In genomic region chr1:55827350-55827749, GRCh38 we compare ENCODE assay signal across 13 cellular contexts.
DNase-seq lines count a peak whose midpoint lies in the region; ATAC-seq, FAIRE-seq and TF ChIP-seq lines count a peak whose summit lies in the region.
"Had no signal": no experiment of that assay in that cellular context is flagged by ENCODE, and none has a peak within 500 bp of the region (broad histone marks: within the 10 kb centered on the region; RNA-seq: fewer than 3 reads in every experiment).

No MANE protein-coding gene starts in this region.

- H3K4me1 Mint-ChIP-seq in stimulated activated naive CD8-positive, alpha-beta T cell treated with anti-CD3 and anti-CD28 coated beads, Interleukin-15, amount 100 ng/mL, for 72 hours: no peaks in the 10 kb centered on the region
- H3K4me1 Mint-ChIP-seq in activated CD4-positive, alpha-beta memory T cell treated with anti-CD3 and anti-CD28 coated beads, Interleukin-2, amount 10 ng/mL, durations not matched to agents 7 days and 5 days: no peaks in the 10 kb centered on the region
- H3K4me1 Mint-ChIP-seq: activated naive CD4-positive, alpha-beta T cell treated with anti-CD3 and anti-CD28 coated beads, Interleukin-2, amount 10 ng/mL, durations not matched to agents 7 days and 5 days had no signal

- no CpG with 5 or more reads among the region's 4 CpGs for WGBS in IMR-90 (ENCODE audit: extremely low coverage in 2 of 2, insufficient read length in 1 of 2), 2 experiments

- peak overlapping the region; percentile 84 for H3K23ac ChIP-seq in IMR-90 (ENCODE audit: low read depth, low read length)

- peak overlapping the region; percentile 97 for H2BK5ac ChIP-seq in IMR-90 (ENCODE audit: low read depth, low read length, poor library complexity, severe bottlenecking)

- H3K9me3 ChIP-seq in IMR-90 (ENCODE audit: control insufficient read depth, insufficient read depth, low read length) (no peaks in the 10 kb centered on the region), endothelial cell of umbilical vein (replicated peaks; ENCODE audit: control insufficient read depth, insufficient read depth, low read length) (no peaks in the 10 kb centered on the region)
- H3K9me3 ChIP-seq: neutrophil had no signal

- H3K9me3 Mint-ChIP-seq in stimulated activated naive CD8-positive, alpha-beta T cell treated with anti-CD3 and anti-CD28 coated beads, Interleukin-15, amount 100 ng/mL, for 72 hours: no peaks in the 10 kb centered on the region
- no peaks in the 10 kb centered on the region for H3K9me3 Mint-ChIP-seq in activated CD4-positive, alpha-beta memory T cell treated with anti-CD3 and anti-CD28 coated beads, Interleukin-2, amount 10 ng/mL, durations not matched to agents 7 days and 5 days
- H3K9me3 Mint-ChIP-seq: activated naive CD4-positive, alpha-beta T cell treated with anti-CD3 and anti-CD28 coated beads, Interleukin-2, amount 10 ng/mL, durations not matched to agents 7 days and 5 days had no signal

- H2AFZ ChIP-seq in IMR-90 (replicated peaks; ENCODE audit: low read length, poor library complexity) (peak overlapping the region; percentile 33), endothelial cell of umbilical vein (ENCODE audit: low read depth, low read length) (no peak overlapping the region)

- H3K36me3 Mint-ChIP-seq in activated CD4-positive, alpha-beta memory T cell treated with anti-CD3 and anti-CD28 coated beads, Interleukin-2, amount 10 ng/mL, durations not matched to agents 7 days and 5 days (ENCODE audit: low read depth): no peaks in the 10 kb centered on the region
- H3K36me3 Mint-ChIP-seq: activated naive CD4-positive, alpha-beta T cell treated with anti-CD3 and anti-CD28 coated beads, Interleukin-2, amount 10 ng/mL, durations not matched to agents 7 days and 5 days had no signal

- H3K4me3 ChIP-seq in IMR-90 (ENCODE audit: insufficient read depth, low read depth, low read length) (no peak overlapping the region), endothelial cell of umbilical vein (replicated peaks in 1 of 3; ENCODE audit: insufficient read depth in 1 of 3, low read depth in 1 of 3, low read length in 3 of 3) (no peak overlapping the region)

- in situ Hi-C loops in IMR-90 (cut with MboI; ENCODE audit: low sequenced_read_pairs): no loop called here
- in situ Hi-C loops in ACHN (cut with HindIII; ENCODE audit: low pct_ligation_motif_present, low pct_unique_long_range_greater_than_20kb, low sequenced_read_pairs): no loop called here

- H2BK15ac ChIP-seq in IMR-90 (ENCODE audit: low read depth, low read length): peak overlapping the region; percentile 97

- H3K14ac ChIP-seq in IMR-90 (replicated peaks; ENCODE audit: low read depth, low read length): peak overlapping the region; percentile 97

- H4K20me1 ChIP-seq in IMR-90 (ENCODE audit: insufficient read depth, low read length) (no peaks in the 10 kb centered on the region), endothelial cell of umbilical vein (replicated peaks; ENCODE audit: control insufficient read depth, extremely low read depth, insufficient read depth, low read length) (no peaks in the 10 kb centered on the region)

- H3K4ac ChIP-seq in IMR-90 (ENCODE audit: low read depth, low read length): peak overlapping the region; percentile 97

- peak; percentile 15; the same call in 1 of the 2 replicates for TF ChIP-seq RAD21 in IMR-90 (IDR thresholded peaks at IDR 0.05; ENCODE audit: low read length)

- peak overlapping the region; percentile 97 for H2BK20ac ChIP-seq in IMR-90 (ENCODE audit: low read depth, low read length)

- H3K9ac ChIP-seq in IMR-90 (ENCODE audit: low read depth, low read length) (no peak overlapping the region), endothelial cell of umbilical vein (replicated peaks; ENCODE audit: extremely low read depth, insufficient read depth, low read length) (no peak overlapping the region)

- peaks cover 15% of the 10 kb centered on the region for H3K9me1 ChIP-seq in IMR-90 (ENCODE audit: insufficient read depth, low read length)
- no peaks in the 10 kb centered on the region for H3K9me1 ChIP-seq in endothelial cell of umbilical vein (replicated peaks; ENCODE audit: control insufficient read depth, extremely low read depth, insufficient read depth, low read length)

- ATAC-seq in IMR-90 (ENCODE audit: low read depth): peak; percentile 90
- ATAC-seq in stimulated activated naive CD8-positive, alpha-beta T cell treated with anti-CD3 and anti-CD28 coated beads, Interleukin-15, amount 100 ng/mL, for 72 hours: no peak

- intact Hi-C loops in IMR-90 (cut with micrococcal nuclease) (no loop called here), endothelial cell of umbilical vein (cut with micrococcal nuclease) (no loop called here)

- BruUV-seq in IMR-90 (replicated peaks; lab: Mats Ljungman, UMichigan) (no TSS peak), endothelial cell of umbilical vein (replicated peaks; lab: Mats Ljungman, UMichigan) (no TSS peak)

- H3K27ac ChIP-seq in IMR-90 (ENCODE audit: insufficient read depth, low read length) (peak overlapping the region; percentile 99; the same call in 1 of the 2 replicates), endothelial cell of umbilical vein (ENCODE audit: insufficient read depth, low read depth, low read length) (no peak overlapping the region)
- H3K27ac ChIP-seq: neutrophil had no signal

- H3K27me3 ChIP-seq in IMR-90 (ENCODE audit: control insufficient read depth, insufficient read depth, low read length) (no peaks in the 10 kb centered on the region), endothelial cell of umbilical vein (ENCODE audit: control insufficient read depth in 2 of 2, insufficient read depth in 2 of 2, low read length in 2 of 2) (no peaks in the 10 kb centered on the region)
- H3K27me3 ChIP-seq: neutrophil had no signal

- TF ChIP-seq POLR2A in IMR-90 (IDR thresholded peaks at IDR 0.05; ENCODE audit: low read depth, low read length) (no peak), endothelial cell of umbilical vein (IDR thresholded peaks at IDR 0.05; ENCODE audit: low read depth, low read length) (no peak)

- H3K79me2 ChIP-seq in endothelial cell of umbilical vein (ENCODE audit: control insufficient read depth, insufficient read depth, low read length): no peaks in the 10 kb centered on the region

- CTCF ChIA-PET in IMR-90 (lab: Yijun Ruan, JAX) (no interaction called here), endothelial cell of umbilical vein (lab: Charles Lee) (no interaction called here)
- CTCF ChIA-PET in activated CD4-positive, alpha-beta memory T cell treated with anti-CD3 and anti-CD28 coated beads, Interleukin-2, amount 10 ng/mL, durations not matched to agents 7 days and 5 days (lab: Charles Lee): no interaction called here

- H3K36me3 ChIP-seq in IMR-90 (ENCODE audit: control insufficient read depth, insufficient read depth, low read length) (no peaks in the 10 kb centered on the region), endothelial cell of umbilical vein (ENCODE audit: control insufficient read depth in 2 of 2, extremely low read depth in 1 of 2, insufficient read depth in 2 of 2, low read length in 2 of 2) (no peaks in the 10 kb centered on the region)
- H3K36me3 ChIP-seq: neutrophil had no signal

- no peak overlapping the region for H3K4me2 ChIP-seq in IMR-90 (ENCODE audit: low read depth, low read length)
- no peak overlapping the region for H3K4me2 ChIP-seq in endothelial cell of umbilical vein (ENCODE audit: insufficient read depth, low read length)

- H3K18ac ChIP-seq in IMR-90 (ENCODE audit: low read depth, low read length): peak overlapping the region; percentile 99

- H3K79me1 ChIP-seq in IMR-90 (ENCODE audit: low read depth in 1 of 2, low read length in 2 of 2): 0 out of 4 replicates have a peak, but pooled peaks cover 0 to 6% of the 10 kb centered on the region in 2 experiments

- H4K5ac ChIP-seq in IMR-90 (ENCODE audit: low read depth, low read length): peak overlapping the region; percentile 98

- peak overlapping the region; percentile 85 to 97 for H4K8ac ChIP-seq in IMR-90 (ENCODE audit: low read depth in 2 of 2, low read length in 2 of 2)

- H3K27me3 Mint-ChIP-seq in stimulated activated naive CD8-positive, alpha-beta T cell treated with anti-CD3 and anti-CD28 coated beads, Interleukin-15, amount 100 ng/mL, for 72 hours: peaks cover 8% of the 10 kb centered on the region
- no peaks in the 10 kb centered on the region for H3K27me3 Mint-ChIP-seq in activated CD4-positive, alpha-beta memory T cell treated with anti-CD3 and anti-CD28 coated beads, Interleukin-2, amount 10 ng/mL, durations not matched to agents 7 days and 5 days
- H3K27me3 Mint-ChIP-seq: activated naive CD4-positive, alpha-beta T cell treated with anti-CD3 and anti-CD28 coated beads, Interleukin-2, amount 10 ng/mL, durations not matched to agents 7 days and 5 days had no signal

- POLR2A ChIA-PET in IMR-90 (lab: Charles Lee; ENCODE audit: unreplicated experiment) (no interaction called here), endothelial cell of umbilical vein (lab: Charles Lee) (no interaction called here)
- POLR2A ChIA-PET in activated CD4-positive, alpha-beta memory T cell treated with anti-CD3 and anti-CD28 coated beads, Interleukin-2, amount 10 ng/mL, durations not matched to agents 7 days and 5 days (lab: Charles Lee): no interaction called here

- DNase-seq in AG09319 (ENCODE audit: extremely low read depth, low read depth) (peak; percentile 97), IMR-90 (peak; percentile 99), endothelial cell of umbilical vein (ENCODE audit: low read depth, low spot score) (no peak), mucosa of gallbladder (ENCODE audit: low spot score) (peak; percentile 16), GF-D8 (lab: John Stamatoyannopoulos, UW) (no peak), ACHN (no peak)
- DNase-seq in stimulated activated naive CD8-positive, alpha-beta T cell treated with anti-CD3 and anti-CD28 coated beads, Interleukin-15, amount 100 ng/mL, for 72 hours: no peak
- no peak for DNase-seq in activated CD4-positive, alpha-beta memory T cell treated with anti-CD3 and anti-CD28 coated beads, Interleukin-2, amount 10 ng/mL, durations not matched to agents 7 days and 5 days
- DNase-seq: activated naive CD4-positive, alpha-beta T cell treated with anti-CD3 and anti-CD28 coated beads, Interleukin-2, amount 10 ng/mL, durations not matched to agents 7 days and 5 days; CD4-positive, alpha-beta T cell; effector CD8-positive, alpha-beta T cell; NCI-H1694 had no signal

- dilution Hi-C loops in IMR-90 (cut with HindIII; ENCODE audit: low sequenced_read_pairs, unreplicated experiment): no loop called here
- dilution Hi-C loops in endothelial cell of umbilical vein (cut with MboI; ENCODE audit: extremely low pct_ligation_motif_present, low sequenced_read_pairs): no loop called here

- H3K56ac ChIP-seq in IMR-90 (ENCODE audit: extremely low read depth, insufficient read depth, low read length): peak overlapping the region; percentile 68; the same call in 1 of the 2 replicates

- no peak overlapping the region for H2AK9ac ChIP-seq in IMR-90 (replicated peaks; ENCODE audit: low read depth, low read length, poor library complexity)

- no peak overlapping the region for H3K27ac Mint-ChIP-seq in stimulated activated naive CD8-positive, alpha-beta T cell treated with anti-CD3 and anti-CD28 coated beads, Interleukin-15, amount 100 ng/mL, for 72 hours
- H3K27ac Mint-ChIP-seq in activated CD4-positive, alpha-beta memory T cell treated with anti-CD3 and anti-CD28 coated beads, Interleukin-2, amount 10 ng/mL, durations not matched to agents 7 days and 5 days: no peak overlapping the region
- H3K27ac Mint-ChIP-seq: activated naive CD4-positive, alpha-beta T cell treated with anti-CD3 and anti-CD28 coated beads, Interleukin-2, amount 10 ng/mL, durations not matched to agents 7 days and 5 days; CD4-positive, alpha-beta T cell had no signal

- peak overlapping the region; percentile 98 for H2BK120ac ChIP-seq in IMR-90 (ENCODE audit: low read depth, low read length)

- H4K91ac ChIP-seq in IMR-90 (ENCODE audit: insufficient read depth, low read depth, low read length): peak overlapping the region; percentile 99

- H3K4me3 Mint-ChIP-seq in stimulated activated naive CD8-positive, alpha-beta T cell treated with anti-CD3 and anti-CD28 coated beads, Interleukin-15, amount 100 ng/mL, for 72 hours: no peak overlapping the region
- no peak overlapping the region for H3K4me3 Mint-ChIP-seq in activated CD4-positive, alpha-beta memory T cell treated with anti-CD3 and anti-CD28 coated beads, Interleukin-2, amount 10 ng/mL, durations not matched to agents 7 days and 5 days
- H3K4me3 Mint-ChIP-seq: activated naive CD4-positive, alpha-beta T cell treated with anti-CD3 and anti-CD28 coated beads, Interleukin-2, amount 10 ng/mL, durations not matched to agents 7 days and 5 days; CD4-positive, alpha-beta T cell had no signal

- TF ChIP-seq CTCF in AG09319 (IDR thresholded peaks at IDR 0.05; ENCODE audit: low read depth, low read length): no peak
- TF ChIP-seq CTCF in IMR-90 (conservative IDR thresholded peaks at IDR 0.05; ENCODE audit: low read depth, low read length): no peak
- no peak for TF ChIP-seq CTCF in endothelial cell of umbilical vein (IDR thresholded peaks at IDR 0.05; ENCODE audit: extremely low read depth in 1 of 2, insufficient read depth in 1 of 2, low read depth in 1 of 2, low read length in 2 of 2)

- H2AK5ac ChIP-seq in IMR-90 (ENCODE audit: low read depth, low read length): peak overlapping the region; percentile 98; the same call in 1 of the 2 replicates

- H3K4me1 ChIP-seq in IMR-90 (ENCODE audit: control insufficient read depth, insufficient read depth, low read length) (peaks cover 21% of the 10 kb centered on the region), endothelial cell of umbilical vein (ENCODE audit: control insufficient read depth, extremely low read depth, insufficient read depth, low read length) (no peaks in the 10 kb centered on the region)

- no peak for FAIRE-seq in endothelial cell of umbilical vein (lab: Jason Lieb, UNC)

Comparison
In these comparisons a context has a peak if more than half of its experiments do, and no peak if none do; other contexts are left out.
1. DNase-seq: peak in AG09319 (single experiment), IMR-90 (single experiment) and mucosa of gallbladder (single experiment); none in endothelial cell of umbilical vein (single experiment), GF-D8 (single experiment), stimulated activated naive CD8-positive, alpha-beta T cell treated with anti-CD3 and anti-CD28 coated beads, Interleukin-15, amount 100 ng/mL, for 72 hours (0 of 2), ACHN (single experiment) and activated CD4-positive, alpha-beta memory T cell treated with anti-CD3 and anti-CD28 coated beads, Interleukin-2, amount 10 ng/mL, durations not matched to agents 7 days and 5 days (single experiment).